In genomic region chr13:43240278-43240677, GRCh38 we compare ENCODE assay signal across 15 cellular contexts.
A peak's percentile ranks its signal among the peaks of the same experiment; 100 is the strongest.
DNase-seq lines count a peak whose midpoint lies in the region; ATAC-seq and TF ChIP-seq lines count a peak whose summit lies in the region.
"Had no signal": no experiment of that assay in that cellular context is flagged by ENCODE, and none has a peak within 500 bp of the region (broad histone marks: within the 10 kb centered on the region; RNA-seq: fewer than 3 reads in every experiment).

No MANE protein-coding gene starts in this region.

- H3K27me3 Mint-ChIP-seq in naive thymus-derived CD8-positive, alpha-beta T cell: peaks cover 2 to 18% (median 5%) of the 10 kb centered on the region in 5 donors
- H3K27me3 Mint-ChIP-seq: type B pancreatic cell had no signal

- no peaks in the 10 kb centered on the region for H3K9me3 ChIP-seq in right lobe of liver
- H3K9me3 ChIP-seq: SJSA1 had no signal

- no peak overlapping the region for H3K4me3 ChIP-seq in GM06990 (replicated peaks; ENCODE audit: low read depth, low read length)
- no peak overlapping the region for H3K4me3 ChIP-seq in right lobe of liver
- H3K4me3 ChIP-seq: SJSA1 had no signal

- no peaks in the 10 kb centered on the region for H3K9me3 Mint-ChIP-seq in naive thymus-derived CD8-positive, alpha-beta T cell
- H3K9me3 Mint-ChIP-seq: activated B cell treated with CpG ODN at 0.5 μM for 24 hours; naive thymus-derived CD4-positive, alpha-beta T cell; type B pancreatic cell had no signal

- no peaks in the 10 kb centered on the region for H3K4me1 Mint-ChIP-seq in naive thymus-derived CD8-positive, alpha-beta T cell
- H3K4me1 Mint-ChIP-seq: naive thymus-derived CD4-positive, alpha-beta T cell had no signal

- ATAC-seq in HG02571 (IDR thresholded peaks at IDR 0.05; ENCODE audit: unreplicated experiment) (peak; percentile 48), HG03439 (IDR thresholded peaks at IDR 0.05; ENCODE audit: unreplicated experiment) (peak; percentile 62), right lobe of liver (no peak)
- no peak for ATAC-seq in naive thymus-derived CD8-positive, alpha-beta T cell
- ATAC-seq: naive thymus-derived CD4-positive, alpha-beta T cell had no signal

- H3K36me3 ChIP-seq in GM06990 (ENCODE audit: control insufficient read depth, insufficient read depth, low read length) (no peaks in the 10 kb centered on the region), right lobe of liver (no peaks in the 10 kb centered on the region)
- H3K36me3 ChIP-seq: SJSA1 had no signal

- no peak for TF ChIP-seq POLR2A in right lobe of liver (IDR thresholded peaks at IDR 0.05)

- TF ChIP-seq CTCF in GM06990 (IDR thresholded peaks at IDR 0.05; ENCODE audit: insufficient read depth, low read length, poor library complexity, severe bottlenecking) (no peak), right lobe of liver (IDR thresholded peaks at IDR 0.05) (no peak)

- H3K36me3 Mint-ChIP-seq in naive thymus-derived CD8-positive, alpha-beta T cell: peaks cover 0 to 7% (median 2%) of the 10 kb centered on the region in 3 donors
- H3K36me3 Mint-ChIP-seq: naive thymus-derived CD4-positive, alpha-beta T cell; type B pancreatic cell had no signal

- H3K27ac Mint-ChIP-seq in naive thymus-derived CD8-positive, alpha-beta T cell: no peak overlapping the region
- H3K27ac Mint-ChIP-seq: activated B cell treated with CpG ODN at 0.5 μM for 24 hours; naive thymus-derived CD4-positive, alpha-beta T cell; type B pancreatic cell had no signal

- H3K27me3 ChIP-seq in GM06990 (replicated peaks; ENCODE audit: control insufficient read depth, insufficient read depth, low read length) (no peaks in the 10 kb centered on the region), right lobe of liver (no peaks in the 10 kb centered on the region)
- H3K27me3 ChIP-seq: SJSA1 had no signal

- intact Hi-C loops in right lobe of liver (cut with DNase I): no loop called here

- H3K4me1 ChIP-seq in right lobe of liver: no peaks in the 10 kb centered on the region

- peak; percentile 66 for DNase-seq in GM06990 (ENCODE audit: extremely low read depth, insufficient read length)
- DNase-seq in GM19238 (ENCODE audit: insufficient read length, low spot score): peak; percentile 33
- no peak for DNase-seq in naive thymus-derived CD8-positive, alpha-beta T cell
- no peak for DNase-seq in HCEC 1CT
- no peak for DNase-seq in right lobe of liver
- DNase-seq in stimulated activated CD4-positive, alpha-beta T cell treated with anti-CD3 and anti-CD28 coated beads, Interleukin-2, amount 100 ng/mL, for 24 hours: no peak
- DNase-seq: ACHN; activated B cell treated with CpG ODN at 0.5 μM for 24 hours; foreskin melanocyte; kidney; naive thymus-derived CD4-positive, alpha-beta T cell had no signal

- no peak overlapping the region for H3K27ac ChIP-seq in right lobe of liver
- H3K27ac ChIP-seq: SJSA1 had no signal

- H3K4me3 Mint-ChIP-seq in naive thymus-derived CD8-positive, alpha-beta T cell: no peak overlapping the region
- H3K4me3 Mint-ChIP-seq: activated B cell treated with CpG ODN at 0.5 μM for 24 hours; naive thymus-derived CD4-positive, alpha-beta T cell; type B pancreatic cell had no signal

- POLR2A ChIA-PET in naive thymus-derived CD8-positive, alpha-beta T cell (lab: Charles Lee): no interaction called here

Comparison
In these comparisons a context has a peak if more than half of its experiments do, and no peak if none do; other contexts are left out.
1. DNase-seq: peak in GM06990 (single experiment) and GM19238 (single experiment); none in naive thymus-derived CD8-positive, alpha-beta T cell (0 of 10), HCEC 1CT (single experiment), right lobe of liver (0 of 3) and stimulated activated CD4-positive, alpha-beta T cell treated with anti-CD3 and anti-CD28 coated beads, Interleukin-2, amount 100 ng/mL, for 24 hours (0 of 2).
2. ATAC-seq: peak in HG02571 (single experiment) and HG03439 (single experiment); none in naive thymus-derived CD8-positive, alpha-beta T cell (0 of 2) and right lobe of liver (0 of 4).